Comparison of ENCODE assay signal across 7 cellular contexts in genomic region chr9:131799177-131799823, GRCh38. TPM values are rescaled to one million over a fixed set of nuclear protein-coding genes. Genes with fewer than 3 reads are reported as not detected.
DNase-seq lines count a peak whose midpoint lies in the region; ATAC-seq and TF ChIP-seq lines count a peak whose summit lies in the region.

No MANE protein-coding gene starts in this region.

- no CpG with 5 or more reads among the region's 8 CpGs for WGBS in mesendoderm (ENCODE audit: extremely low coverage, insufficient coverage, low lambda C conversion rate)
- WGBS in thyroid gland, 2 donors, result 53 to 54% methylated on average over 8 of the region's 8 CpGs

- no peak overlapping the region for H2AK5ac ChIP-seq in mesendoderm (ENCODE audit: low read length)

- no peak overlapping the region for H3K4me3 Mint-ChIP-seq in central memory CD8-positive, alpha-beta T cell

- no peak overlapping the region for H2BK5ac ChIP-seq in mesendoderm (ENCODE audit: low read length)

- no peaks in the 10 kb centered on the region for H3K79me1 ChIP-seq in mesendoderm (ENCODE audit: low read length)

- H3K4me1 ChIP-seq in mesendoderm (ENCODE audit: control insufficient read depth, low read depth, low read length) (no peaks in the 10 kb centered on the region), thyroid gland (no peaks in the 10 kb centered on the region), gastrocnemius medialis (no peaks in the 10 kb centered on the region)

- H3K36me3 Mint-ChIP-seq in central memory CD8-positive, alpha-beta T cell (ENCODE audit: insufficient read depth), result peaks cover 4% of the 10 kb centered on the region

- in situ Hi-C loops in gastrocnemius medialis (cut with MboI; ENCODE audit: low sequenced_read_pairs in 4 of 4), result no loop called here

- H3K27me3 Mint-ChIP-seq in central memory CD8-positive, alpha-beta T cell, result peaks cover 71% of the 10 kb centered on the region

- TF ChIP-seq POLR2A in thyroid gland (IDR thresholded peaks at IDR 0.05) (no peak), gastrocnemius medialis (IDR thresholded peaks at IDR 0.05) (no peak)

- H3K79me2 ChIP-seq in mesendoderm (ENCODE audit: control insufficient read depth, insufficient read depth, low read length), result no peaks in the 10 kb centered on the region

- no peak overlapping the region for H3K56ac ChIP-seq in mesendoderm (ENCODE audit: low read length)

- H3K18ac ChIP-seq in mesendoderm (ENCODE audit: low read length), result no peak overlapping the region

- H3K9me3 ChIP-seq in thyroid gland (no peaks in the 10 kb centered on the region), gastrocnemius medialis (no peaks in the 10 kb centered on the region)

- no peaks in the 10 kb centered on the region for H3K4me1 Mint-ChIP-seq in central memory CD8-positive, alpha-beta T cell

- no peak overlapping the region for H2BK120ac ChIP-seq in mesendoderm (ENCODE audit: low read depth, low read length)

- H3K4me3 ChIP-seq in mesendoderm (ENCODE audit: low read length) (no peak overlapping the region), thyroid gland (replicated peaks in 1 of 3) (no peak overlapping the region), gastrocnemius medialis (no peak overlapping the region)

- H3K9ac ChIP-seq in mesendoderm (ENCODE audit: low read length), result no peak overlapping the region

- no peak overlapping the region for H3K4me2 ChIP-seq in mesendoderm (ENCODE audit: low read length)

- peak; percentile 33 for DNase-seq in HPDE6-E6E7 (ENCODE audit: extremely low spot score)
- peak; percentile 57 for DNase-seq in UCSD-AML1 (lab: John Stamatoyannopoulos, UW; ENCODE audit: unreplicated experiment)
- peak in 1 of 2 donors; percentile 40 for DNase-seq in central memory CD8-positive, alpha-beta T cell (ENCODE audit: low spot score in 2 of 2)
- DNase-seq in mesendoderm, result peak; percentile 75
- peak; percentile 38 to 66 for DNase-seq in thyroid gland
- DNase-seq in NCI-H1694 treated with DMSO at 0.1 percent for 48 hours (lab: John Stamatoyannopoulos, UW), result no peak
- DNase-seq in gastrocnemius medialis, result no peak

- H3K23ac ChIP-seq in mesendoderm (ENCODE audit: low read length), result no peak overlapping the region

- no peak overlapping the region for H3K4ac ChIP-seq in mesendoderm (ENCODE audit: low read depth, low read length)

- peak; percentile 24 for ATAC-seq in central memory CD8-positive, alpha-beta T cell (replicated peaks; ENCODE audit: extremely low read depth, poor library complexity, severe bottlenecking)
- ATAC-seq in gastrocnemius medialis, result no peak

- H3K36me3 ChIP-seq in mesendoderm (ENCODE audit: control insufficient read depth, insufficient read depth, low read length) (no peaks in the 10 kb centered on the region), thyroid gland (no peaks in the 10 kb centered on the region), gastrocnemius medialis (no peaks in the 10 kb centered on the region)

- H3K27me3 ChIP-seq in mesendoderm (ENCODE audit: insufficient read depth, low read length, poor library complexity) (no peaks in the 10 kb centered on the region), thyroid gland (no peaks in the 10 kb centered on the region), gastrocnemius medialis (peaks cover 0 to 7% (median 0%) of the 10 kb centered on the region in 3 donors)

- H3K27ac ChIP-seq in mesendoderm (ENCODE audit: low read depth, low read length), result no peak overlapping the region
- no peak overlapping the region for H3K27ac ChIP-seq in thyroid gland
- no peak overlapping the region for H3K27ac ChIP-seq in gastrocnemius medialis

- H3K9me3 Mint-ChIP-seq in central memory CD8-positive, alpha-beta T cell, result peaks cover 12% of the 10 kb centered on the region

- intact Hi-C loops in thyroid gland (cut with DNase I), result loop anchor here (10.0 kb wide), 1 partner anchor 336 kb away; no protein-coding TSS in a partner anchor
- intact Hi-C loops in gastrocnemius medialis (cut with DNase I; ENCODE audit: low total_unique reads), result no loop called here

- no peak overlapping the region for H4K8ac ChIP-seq in mesendoderm (ENCODE audit: low read depth, low read length)

- no peak overlapping the region for H2BK15ac ChIP-seq in mesendoderm (replicated peaks; ENCODE audit: low read depth)

- H3K27ac Mint-ChIP-seq in central memory CD8-positive, alpha-beta T cell (ENCODE audit: low read depth), result no peak overlapping the region

- TF ChIP-seq CTCF in thyroid gland (IDR thresholded peaks at IDR 0.05), result no peak
- no peak for TF ChIP-seq CTCF in gastrocnemius medialis (IDR thresholded peaks at IDR 0.05 in 4 of 5, conservative IDR thresholded peaks at IDR 0.05 in 1 of 5)

- H4K5ac ChIP-seq in mesendoderm (ENCODE audit: low read length), result no peak overlapping the region

RNA-seq across cellular contexts. Expression of gene RAPGEF1, which starts 59.4 kb away (rescaled TPM):
- 43.2 TPM for polyA plus RNA-seq in mesendoderm (2013, experiment 1 of 2)
- polyA plus RNA-seq in mesendoderm (2013, experiment 2 of 2), result 44.5 TPM
- total RNA-seq in thyroid gland (10 to 100 TPM; 39.6 to 52.5 (median 44.9) TPM), gastrocnemius medialis (100 to 1,000 TPM; 123 to 296 (median 217) TPM)

Comparison
In these comparisons a context has a peak if more than half of its experiments do, and no peak if none do; other contexts are left out.
1. DNase-seq: peak in HPDE6-E6E7 (single experiment), UCSD-AML1 (single experiment), mesendoderm (single experiment) and thyroid gland (2 of 2); none in NCI-H1694 treated with DMSO at 0.1 percent for 48 hours (single experiment) and gastrocnemius medialis (0 of 2).